In genomic region chr15:52653451-52653964, GRCh38 we compare ENCODE assay signal across 9 cellular contexts. TPM values are rescaled to one million over a fixed set of nuclear protein-coding genes. Genes with fewer than 3 reads are reported as not detected.
DNase-seq lines count a peak whose midpoint lies in the region; ATAC-seq and TF ChIP-seq lines count a peak whose summit lies in the region.
"Had no signal": no experiment of that assay in that cellular context is flagged by ENCODE, and none has a peak within 500 bp of the region (broad histone marks: within the 10 kb centered on the region; RNA-seq: fewer than 3 reads in every experiment).

No MANE protein-coding gene starts in this region.

- H3K27me3 Mint-ChIP-seq in chondrocyte (ENCODE audit: low read depth), result no peaks in the 10 kb centered on the region
- no peaks in the 10 kb centered on the region for H3K27me3 Mint-ChIP-seq in WTC11 (ENCODE audit: low read depth)

- POLR2A ChIA-PET in WTC11 (lab: Charles Lee), result interaction anchor here (0.7 kb wide), 1 partner anchor 9 kb away, joined by 3 read pairs; no protein-coding TSS in a partner anchor

- peaks cover 57% of the 10 kb centered on the region for H3K4me1 Mint-ChIP-seq in chondrocyte (ENCODE audit: low read depth)
- H3K4me1 Mint-ChIP-seq in WTC11, result peaks cover 9% of the 10 kb centered on the region

- CTCF ChIA-PET in WTC11 (lab: Charles Lee), result no interaction called here

- ATAC-seq in GM19463 (IDR thresholded peaks at IDR 0.05; ENCODE audit: unreplicated experiment), result no peak
- ATAC-seq in WTC11, result no peak; the same call in 1 of the 2 replicates
- no peak for ATAC-seq in HG03469 (IDR thresholded peaks at IDR 0.05; ENCODE audit: unreplicated experiment)

- peak overlapping the region; percentile 18 for H3K4me3 Mint-ChIP-seq in chondrocyte (ENCODE audit: unreplicated experiment)
- H3K4me3 Mint-ChIP-seq in WTC11, result no peak overlapping the region

- H3K9me3 Mint-ChIP-seq in chondrocyte (ENCODE audit: low read depth) (no peaks in the 10 kb centered on the region), WTC11 (no peaks in the 10 kb centered on the region)

- DNase-seq in AG08395 (ENCODE audit: low spot score) (peak; percentile 60), LoVo (ENCODE audit: low spot score) (peak; percentile 75), chondrocyte (ENCODE audit: low spot score) (no peak), myocyte (ENCODE audit: low read depth) (peak; percentile 84), T-helper 9 cell (no peak), WTC11 (ENCODE audit: low spot score) (no peak)
- DNase-seq: GDM1 had no signal

- H3K27ac Mint-ChIP-seq in chondrocyte (ENCODE audit: unreplicated experiment) (peak overlapping the region; percentile 92), WTC11 (no peak overlapping the region)

- no peak for TF ChIP-seq CTCF in chondrocyte (IDR thresholded peaks at IDR 0.05)
- no peak for TF ChIP-seq CTCF in WTC11 (IDR thresholded peaks at IDR 0.05)

- H3K36me3 Mint-ChIP-seq in chondrocyte (ENCODE audit: low read depth) (peaks cover 5% of the 10 kb centered on the region), WTC11 (no peaks in the 10 kb centered on the region)

TF ChIP-seq in WTC11, 78 proteins besides CTCF, POLR2A, EP300 and RAD21:
- TF ChIP-seq PRDM15 (CRISPR knock-in tag; IDR thresholded peaks at IDR 0.05) (no peak), FOXK1 (CRISPR knock-in tag; IDR thresholded peaks at IDR 0.05) (no peak), IRF2 (CRISPR knock-in tag; IDR thresholded peaks at IDR 0.05; ENCODE audit: borderline replicate concordance, low read depth) (no peak), MYBL2 (CRISPR knock-in tag; IDR thresholded peaks at IDR 0.05) (no peak), PRRX2 (CRISPR knock-in tag; IDR thresholded peaks at IDR 0.05) (no peak), ZNF425 (CRISPR knock-in tag; conservative IDR thresholded peaks at IDR 0.05) (no peak), KAT7 (CRISPR knock-in tag; IDR thresholded peaks at IDR 0.05; ENCODE audit: borderline replicate concordance) (no peak), ZNF396 (CRISPR knock-in tag; IDR thresholded peaks at IDR 0.05; ENCODE audit: borderline replicate concordance) (no peak), USF1 (CRISPR knock-in tag; IDR thresholded peaks at IDR 0.05) (no peak), ATF1 (CRISPR knock-in tag; IDR thresholded peaks at IDR 0.05) (no peak), ZNF138 (CRISPR knock-in tag; conservative IDR thresholded peaks at IDR 0.05) (no peak), ERG (CRISPR knock-in tag; IDR thresholded peaks at IDR 0.05) (no peak), SMAD4 (CRISPR knock-in tag; IDR thresholded peaks at IDR 0.05) (no peak), JUN (CRISPR knock-in tag; IDR thresholded peaks at IDR 0.05) (no peak), OVOL2 (CRISPR knock-in tag; IDR thresholded peaks at IDR 0.05; ENCODE audit: borderline replicate concordance) (no peak), ZNF423 (CRISPR knock-in tag; IDR thresholded peaks at IDR 0.05) (no peak), MAX (CRISPR knock-in tag; IDR thresholded peaks at IDR 0.05) (no peak)
- TF ChIP-seq, protein P1, sequence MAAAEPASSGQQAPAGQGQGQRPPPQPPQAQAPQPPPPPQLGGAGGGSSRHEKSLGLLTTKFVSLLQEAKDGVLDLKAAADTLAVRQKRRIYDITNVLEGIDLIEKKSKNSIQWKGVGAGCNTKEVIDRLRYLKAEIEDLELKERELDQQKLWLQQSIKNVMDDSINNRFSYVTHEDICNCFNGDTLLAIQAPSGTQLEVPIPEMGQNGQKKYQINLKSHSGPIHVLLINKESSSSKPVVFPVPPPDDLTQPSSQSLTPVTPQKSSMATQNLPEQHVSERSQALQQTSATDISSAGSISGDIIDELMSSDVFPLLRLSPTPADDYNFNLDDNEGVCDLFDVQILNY (CRISPR knock-in tag; IDR thresholded peaks at IDR 0.05), result no peak
- TF ChIP-seq, protein P2, sequence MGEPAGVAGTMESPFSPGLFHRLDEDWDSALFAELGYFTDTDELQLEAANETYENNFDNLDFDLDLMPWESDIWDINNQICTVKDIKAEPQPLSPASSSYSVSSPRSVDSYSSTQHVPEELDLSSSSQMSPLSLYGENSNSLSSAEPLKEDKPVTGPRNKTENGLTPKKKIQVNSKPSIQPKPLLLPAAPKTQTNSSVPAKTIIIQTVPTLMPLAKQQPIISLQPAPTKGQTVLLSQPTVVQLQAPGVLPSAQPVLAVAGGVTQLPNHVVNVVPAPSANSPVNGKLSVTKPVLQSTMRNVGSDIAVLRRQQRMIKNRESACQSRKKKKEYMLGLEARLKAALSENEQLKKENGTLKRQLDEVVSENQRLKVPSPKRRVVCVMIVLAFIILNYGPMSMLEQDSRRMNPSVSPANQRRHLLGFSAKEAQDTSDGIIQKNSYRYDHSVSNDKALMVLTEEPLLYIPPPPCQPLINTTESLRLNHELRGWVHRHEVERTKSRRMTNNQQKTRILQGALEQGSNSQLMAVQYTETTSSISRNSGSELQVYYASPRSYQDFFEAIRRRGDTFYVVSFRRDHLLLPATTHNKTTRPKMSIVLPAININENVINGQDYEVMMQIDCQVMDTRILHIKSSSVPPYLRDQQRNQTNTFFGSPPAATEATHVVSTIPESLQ (CRISPR knock-in tag; IDR thresholded peaks at IDR 0.05), result no peak
TF ChIP-seq in WTC11: peak in this region for 0.

RNA-seq across cellular contexts. Expression of gene ATOSA, which starts 25.7 kb away (rescaled TPM):
- total RNA-seq in chondrocyte (18.7 to 38.8 TPM (median 21.9 TPM) in 3 replicates), myocyte (27.3 and 34.8 TPM in 2 replicates), WTC11 (2021) (11.8 to 13.2 TPM (median 11.9 TPM) in 3 replicates)
- polyA plus RNA-seq in myocyte (2012), result 16.9 TPM

Comparison
In these comparisons a context has a peak if more than half of its experiments do, and no peak if none do; other contexts are left out.
1. DNase-seq: peak in AG08395 (single experiment), LoVo (single experiment) and myocyte (single experiment); none in chondrocyte (single experiment), T-helper 9 cell (single experiment) and WTC11 (single experiment).